Comparison of ENCODE assay signal across 8 cellular contexts in the genomic region with DNA sequence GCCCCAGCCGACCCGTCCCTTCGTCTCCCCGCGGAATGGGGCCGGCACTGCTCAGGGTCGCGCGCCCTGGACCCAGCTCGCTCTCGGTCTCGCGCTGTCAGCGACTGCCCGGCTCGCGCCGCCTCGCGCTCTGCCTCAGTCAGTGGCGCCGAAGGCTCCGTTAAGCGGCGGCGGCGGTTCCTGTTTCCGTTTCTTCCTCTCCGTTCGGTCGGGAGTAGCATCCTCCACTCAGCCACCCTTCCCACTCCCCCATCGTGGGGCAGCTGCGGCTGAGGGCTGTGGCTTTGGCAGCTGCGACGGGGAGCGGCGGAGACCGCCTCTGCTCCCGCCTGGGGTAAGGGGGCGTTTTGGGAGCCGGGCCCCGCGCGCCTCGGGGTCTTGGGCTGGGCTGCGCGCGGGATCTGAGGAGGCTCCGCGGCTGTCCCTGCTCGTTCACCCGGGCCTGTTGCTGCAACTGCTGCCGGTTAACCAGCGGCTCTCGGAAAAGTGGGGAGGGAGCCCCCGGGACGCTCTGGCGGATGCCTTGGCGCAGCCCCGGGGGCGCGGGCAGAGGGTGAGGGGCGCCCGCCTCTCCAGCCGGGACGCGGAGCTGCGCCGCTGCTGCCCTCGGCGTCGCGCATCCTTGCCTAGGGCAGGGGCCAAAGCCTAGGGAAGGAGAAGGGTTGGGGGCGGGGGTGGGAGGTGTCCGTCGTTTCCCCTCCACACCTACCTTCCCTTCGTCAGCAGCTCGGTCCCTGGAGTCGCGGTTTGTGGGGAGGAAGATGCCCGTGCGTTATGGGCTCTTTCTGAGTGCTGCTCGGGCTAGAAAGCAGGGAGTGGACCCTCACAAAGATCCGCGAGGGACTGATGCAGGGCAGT. TPM values are rescaled to one million over a fixed set of nuclear protein-coding genes. Genes with fewer than 3 reads are reported as not detected.
DNase-seq lines count a peak whose midpoint lies in the region; ATAC-seq and TF ChIP-seq lines count a peak whose summit lies in the region.

No MANE protein-coding gene starts in this region.

- H3K27ac Mint-ChIP-seq in HFFc6: peak overlapping the region; percentile 99

- peak overlapping the region; percentile 97 for H3K4me3 Mint-ChIP-seq in HFFc6

- no peaks in the 10 kb centered on the region for H3K9me3 Mint-ChIP-seq in HFFc6

- H3K36me3 Mint-ChIP-seq in HFFc6 (ENCODE audit: low read depth): no peaks in the 10 kb centered on the region

- H3K4me3 ChIP-seq in choroid plexus epithelial cell (ENCODE audit: low read depth, low read length): peak overlapping the region; percentile 83

- peak; percentile 64 for ATAC-seq in left lobe of liver

- DNase-seq in NCI-H2081 (lab: John Stamatoyannopoulos, UW) (peak; percentile 51 to 84), NCI-H2081 treated with DMSO at 0.1 percent for 48 hours (lab: John Stamatoyannopoulos, UW) (no peak), HFFc6 (peak; percentile 61), NCI-H1092 (lab: John Stamatoyannopoulos, UW) (peak; percentile 59), UCSD-AML1 (lab: John Stamatoyannopoulos, UW; ENCODE audit: unreplicated experiment) (peak; percentile 87), choroid plexus epithelial cell (ENCODE audit: low read depth) (peak; percentile 79), left lobe of liver (ENCODE audit: low spot score) (peak; percentile 45)
- peak; percentile 25 to 40 (median 38) for DNase-seq in stimulated activated CD4-positive, alpha-beta T cell treated with anti-CD3 and anti-CD28 coated beads, TNF-alpha, amount 100 ng/mL, for 24 hours (ENCODE audit: low read depth in 3 of 3)

- H3K27me3 Mint-ChIP-seq in HFFc6 (ENCODE audit: insufficient read depth): peaks cover 5% of the 10 kb centered on the region; the same call in 1 of the 2 replicates

- peaks cover 45% of the 10 kb centered on the region for H3K4me1 Mint-ChIP-seq in HFFc6 (ENCODE audit: low read depth)

- no peak for TF ChIP-seq CTCF in HFFc6 (IDR thresholded peaks at IDR 0.05)
- peak; percentile 28 for TF ChIP-seq CTCF in choroid plexus epithelial cell (conservative IDR thresholded peaks at IDR 0.05; ENCODE audit: low read depth, low read length)

RNA-seq across cellular contexts. Expression of gene FUT8, which starts 0.6 kb away (rescaled TPM):
- 10 to 100 TPM; 59.5 to 70.4 (median 63.8) TPM for total RNA-seq in HFFc6 (2021; fragmentation: NEBNext Ultra II Directional; extraction: Animal tissue kit (Norgen Biotek cat#: 25700))
- 3.8 TPM for total RNA-seq in left lobe of liver

Comparison
In these comparisons a context has a peak if more than half of its experiments do, and no peak if none do; other contexts are left out.
1. RNA of gene FUT8, which starts 0.6 kb away (total RNA-seq): 59.5 to 70.4 TPM in HFFc6; 3.8 TPM in left lobe of liver (single experiment); every median in the first group is over 10 times any median in the second.